ENCODE assay signal across 8 cellular contexts in genomic region chr6:35096129-35096852, GRCh38. TPM values are rescaled to one million over a fixed set of nuclear protein-coding genes. Genes with fewer than 3 reads are reported as not detected.
DNase-seq lines count a peak whose midpoint lies in the region; ATAC-seq lines count a peak whose summit lies in the region.

No MANE protein-coding gene starts in this region.

- no peak overlapping the region for H3K4me3 Mint-ChIP-seq in activated T-cell treated with anti-CD3 and anti-CD28 coated beads, Interleukin-2, amount 50 U/mL, for 4 hours

- H3K9me3 ChIP-seq in muscle layer of colon (ENCODE audit: low read length) = no peaks in the 10 kb centered on the region

- no peak overlapping the region for H3K9ac ChIP-seq in muscle layer of colon (ENCODE audit: low read length)

- H3K27ac ChIP-seq in muscle layer of colon (ENCODE audit: low read depth, low read length) = peak overlapping the region; percentile 68

- no peaks in the 10 kb centered on the region for H3K27me3 ChIP-seq in muscle layer of colon (ENCODE audit: control insufficient read depth in 1 of 2, insufficient read depth in 2 of 2, low read length in 2 of 2)

- H3K4me1 Mint-ChIP-seq in activated T-cell treated with anti-CD3 and anti-CD28 coated beads, Interleukin-2, amount 50 U/mL, for 4 hours (ENCODE audit: low read depth) = no peaks in the 10 kb centered on the region

- H3K9me3 Mint-ChIP-seq in activated T-cell treated with anti-CD3 and anti-CD28 coated beads, Interleukin-2, amount 50 U/mL, for 4 hours = no peaks in the 10 kb centered on the region

- no peak for ATAC-seq in activated T-cell treated with anti-CD3 and anti-CD28 coated beads, Interleukin-2, amount 50 U/mL, for 4 hours
- ATAC-seq in GM18873 (IDR thresholded peaks at IDR 0.05; ENCODE audit: low FRiP score, unreplicated experiment) = no peak

- H3K36me3 Mint-ChIP-seq in activated T-cell treated with anti-CD3 and anti-CD28 coated beads, Interleukin-2, amount 50 U/mL, for 4 hours (ENCODE audit: insufficient read depth) = peaks cover 3% of the 10 kb centered on the region

- H3K4me3 ChIP-seq in muscle layer of colon (ENCODE audit: low read depth in 1 of 2, low read length in 2 of 2) = no peak overlapping the region

- DNase-seq in DMS53 (lab: John Stamatoyannopoulos, UW) = peak; percentile 60
- DNase-seq in NCI-H2196 (lab: John Stamatoyannopoulos, UW; ENCODE audit: unreplicated experiment) = peak; percentile 38
- peak; percentile 77 for DNase-seq in dermis blood vessel endothelial cell
- no peak for DNase-seq in activated T-cell treated with anti-CD3 and anti-CD28 coated beads, Interleukin-2, amount 50 U/mL, for 4 hours
- DNase-seq in activated naive CD4-positive, alpha-beta T cell treated with anti-CD3 and anti-CD28 coated beads, Interleukin-2, amount 50 U/mL, for 16 hours = no peak
- no peak for DNase-seq in effector CD8-positive, alpha-beta T cell (lab: John Stamatoyannopoulos, UW)

- H3K27me3 Mint-ChIP-seq in activated T-cell treated with anti-CD3 and anti-CD28 coated beads, Interleukin-2, amount 50 U/mL, for 4 hours (ENCODE audit: low read depth) = no peaks in the 10 kb centered on the region

- no peaks in the 10 kb centered on the region for H3K36me3 ChIP-seq in muscle layer of colon (ENCODE audit: insufficient read depth, low read length)

- H3K4me1 ChIP-seq in muscle layer of colon (ENCODE audit: insufficient read depth, low read length) = peaks cover 50% of the 10 kb centered on the region

RNA-seq across cellular contexts. Expression of gene TCP11, which starts 44.8 kb away (rescaled TPM):
- 0.28 and 0.68 TPM in 2 replicates for total RNA-seq in dermis blood vessel endothelial cell
- total RNA-seq in activated T-cell treated with anti-CD3 and anti-CD28 coated beads, Interleukin-2, amount 50 U/mL, for 4 hours = not detected

Comparison
In these comparisons a context has a peak if more than half of its experiments do, and no peak if none do; other contexts are left out.
1. DNase-seq: peak in DMS53 (single experiment), NCI-H2196 (single experiment) and dermis blood vessel endothelial cell (single experiment); none in activated T-cell treated with anti-CD3 and anti-CD28 coated beads, Interleukin-2, amount 50 U/mL, for 4 hours (single experiment), activated naive CD4-positive, alpha-beta T cell treated with anti-CD3 and anti-CD28 coated beads, Interleukin-2, amount 50 U/mL, for 16 hours (single experiment) and effector CD8-positive, alpha-beta T cell (single experiment).